ENCODE assay signal across 8 cellular contexts in the genomic region with DNA sequence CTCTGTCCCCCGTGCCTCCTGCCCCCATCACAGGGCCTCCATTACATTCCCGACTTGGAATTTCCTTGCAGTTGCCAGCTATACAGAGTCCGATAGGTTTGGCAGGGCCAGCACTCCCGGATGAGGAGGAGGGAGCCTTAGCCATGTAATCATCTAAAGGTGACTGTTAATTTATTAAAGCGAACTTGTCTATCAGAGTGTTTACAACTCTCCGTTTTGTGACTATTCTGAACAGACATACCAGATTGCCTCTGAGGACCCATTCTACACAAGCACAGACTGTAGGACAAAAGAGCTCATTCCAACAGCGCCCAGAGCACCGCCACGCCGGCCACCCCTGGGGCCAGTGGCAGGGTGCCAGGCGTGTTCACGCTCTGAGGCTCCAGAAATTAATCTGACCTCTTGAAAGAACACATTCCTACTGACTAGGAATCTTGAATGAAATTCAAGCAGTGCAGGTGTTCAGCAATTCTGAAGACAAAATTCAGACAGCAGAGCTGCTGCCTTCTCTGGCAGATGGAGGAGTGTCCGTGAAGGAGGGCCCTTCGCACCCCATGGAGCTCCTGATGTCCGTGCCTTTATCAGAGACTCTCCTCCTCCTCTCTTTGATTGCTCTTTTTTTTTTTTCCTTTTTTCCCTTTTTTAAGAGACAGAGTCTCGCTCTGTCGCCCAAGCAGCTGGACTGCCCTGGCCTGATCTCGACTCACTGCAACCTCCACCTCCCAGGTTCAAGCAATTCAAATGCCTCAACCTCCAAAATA. TPM values are rescaled to one million over a fixed set of nuclear protein-coding genes. Genes with fewer than 3 reads are reported as not detected.
DNase-seq lines count a peak whose midpoint lies in the region; ATAC-seq and TF ChIP-seq lines count a peak whose summit lies in the region.
"Had no signal": no experiment of that assay in that cellular context is flagged by ENCODE, and none has a peak within 500 bp of the region (broad histone marks: within the 10 kb centered on the region; RNA-seq: fewer than 3 reads in every experiment).

No MANE protein-coding gene starts in this region.

- no peaks in the 10 kb centered on the region for H3K79me2 ChIP-seq in mammary epithelial cell (ENCODE audit: insufficient read depth, low read length)

- H3K36me3 ChIP-seq in mammary epithelial cell (ENCODE audit: insufficient read depth, low read length) (no peaks in the 10 kb centered on the region), left lung (no peaks in the 10 kb centered on the region), tibial nerve (no peaks in the 10 kb centered on the region)

- TF ChIP-seq POLR2A in tibial nerve (IDR thresholded peaks at IDR 0.05), result no peak

- no peak overlapping the region for H3K27ac ChIP-seq in mammary epithelial cell (ENCODE audit: insufficient read depth, low read depth, low read length)
- peak overlapping the region in 1 of 2 donors; percentile 40 for H3K27ac ChIP-seq in left lung
- peak overlapping the region in 3 of 4 donors; percentile 59 to 73 (median 62) for H3K27ac ChIP-seq in tibial nerve

- no peaks in the 10 kb centered on the region for H3K27me3 ChIP-seq in mammary epithelial cell (ENCODE audit: insufficient read depth, low read length)
- no peaks in the 10 kb centered on the region for H3K27me3 ChIP-seq in left lung
- no peaks in the 10 kb centered on the region for H3K27me3 ChIP-seq in tibial nerve

- TF ChIP-seq EP300 in tibial nerve (IDR thresholded peaks at IDR 0.05), result no peak

- H4K20me1 ChIP-seq in mammary epithelial cell (ENCODE audit: insufficient read depth, low read length), result no peaks in the 10 kb centered on the region

- in situ Hi-C loops in mammary epithelial cell (cut with MboI; ENCODE audit: low sequenced_read_pairs in 2 of 2), result no loop called here

- no TSS peak for BruUV-seq in mammary epithelial cell (replicated peaks; lab: Mats Ljungman, UMichigan)

- H3K9me3 ChIP-seq in mammary epithelial cell (replicated peaks; ENCODE audit: insufficient read depth, low read length), result no peaks in the 10 kb centered on the region
- no peaks in the 10 kb centered on the region for H3K9me3 ChIP-seq in left lung
- no peaks in the 10 kb centered on the region for H3K9me3 ChIP-seq in tibial nerve

- DNase-seq in NCI-H146 (lab: John Stamatoyannopoulos, UW) (peak; percentile 68), mammary epithelial cell (peak; percentile 11), left lung (peak in 1 of 2 donors; percentile 65), tibial nerve (ENCODE audit: low spot score in 2 of 2) (no peak), NOMO-1 (lab: John Stamatoyannopoulos, UW; ENCODE audit: unreplicated experiment in 2 of 2) (no peak), activated gamma-delta T cell (lab: John Stamatoyannopoulos, UW) (no peak)
- DNase-seq: activated CD8-positive, alpha-beta T cell treated with anti-CD3 and anti-CD28 coated beads, Interleukin-2, amount 10 ng/mL, durations not matched to agents 7 days and 5 days had no signal

- peak overlapping the region; percentile 83 for H2AFZ ChIP-seq in mammary epithelial cell (ENCODE audit: low read depth, low read length)

- H3K9ac ChIP-seq in mammary epithelial cell (ENCODE audit: insufficient read depth, low read length), result no peak overlapping the region

- 22% methylated on average over 17 of the region's 18 CpGs for WGBS in mammary epithelial cell (ENCODE audit: low coverage, missing lambda C conversion rate)
- 22 to 33% methylated on average over 18 of the region's 18 CpGs for WGBS in tibial nerve, 2 donors

- ATAC-seq in left lung (peak; percentile 81), HG03175 (IDR thresholded peaks at IDR 0.05; ENCODE audit: unreplicated experiment) (no peak)
- ATAC-seq: activated CD8-positive, alpha-beta T cell treated with anti-CD3 and anti-CD28 coated beads, Interleukin-2, amount 10 ng/mL, durations not matched to agents 7 days and 5 days had no signal

- intact Hi-C loops in mammary epithelial cell (cut with micrococcal nuclease) (no loop called here), left lung (cut with DNase I) (no loop called here)

- CTCF ChIA-PET in mammary epithelial cell (lab: Charles Lee; ENCODE audit: low non-redundant PET), result no interaction called here

- H3K4me3 ChIP-seq in mammary epithelial cell (replicated peaks in 1 of 3; ENCODE audit: insufficient read depth in 1 of 3, low read depth in 2 of 3, low read length in 3 of 3) (no peak overlapping the region), left lung (no peak overlapping the region), tibial nerve (peak overlapping the region in 1 of 4 donors; percentile 11)

- dilution Hi-C loops in mammary epithelial cell (cut with HindIII; ENCODE audit: low sequenced_read_pairs), result no loop called here

- peaks cover 16% of the 10 kb centered on the region for H3K4me1 ChIP-seq in mammary epithelial cell (ENCODE audit: insufficient read depth, low read length)
- H3K4me1 ChIP-seq in left lung, result peaks cover 0 to 9% of the 10 kb centered on the region in 2 donors
- peaks cover 0 to 20% (median 7%) of the 10 kb centered on the region in 4 donors for H3K4me1 ChIP-seq in tibial nerve

- peak overlapping the region; percentile 30 for H3K4me2 ChIP-seq in mammary epithelial cell (ENCODE audit: insufficient read depth, low read depth, low read length)

- no peak for TF ChIP-seq CTCF in mammary epithelial cell (conservative IDR thresholded peaks at IDR 0.05 in 1 of 2, IDR thresholded peaks at IDR 0.05 in 1 of 2; ENCODE audit: extremely low read depth in 1 of 2, insufficient read depth in 1 of 2, low read depth in 1 of 2, low read length in 2 of 2)
- no peak for TF ChIP-seq CTCF in left lung (IDR thresholded peaks at IDR 0.05)
- no peak for TF ChIP-seq CTCF in tibial nerve (IDR thresholded peaks at IDR 0.05)

RNA-seq across cellular contexts. Expression of gene RALBP1, which starts 58.1 kb away (rescaled TPM):
- total RNA-seq in mammary epithelial cell, result 10 to 100 TPM; 59.1 to 72.2 TPM
- polyA plus RNA-seq in mammary epithelial cell, result 51.2 TPM
- polyA minus RNA-seq in mammary epithelial cell, result 41.0 TPM
- total RNA-seq in left lung, result 10 to 100 TPM; 46.8 to 48.7 TPM
- total RNA-seq in tibial nerve, result 100 to 1,000 TPM in 2 of 4 donors, 10 to 100 TPM in 2; 93.3 to 118 (median 99.5) TPM

Comparison
In these comparisons a context has a peak if more than half of its experiments do, and no peak if none do; other contexts are left out.
1. DNase-seq: peak in NCI-H146 (single experiment) and mammary epithelial cell (single experiment); none in tibial nerve (0 of 2), NOMO-1 (0 of 2) and activated gamma-delta T cell (single experiment).